ENCODE assay signal across 8 cellular contexts in genomic region chr10:124125305-124126116, GRCh38. TPM values are rescaled to one million over a fixed set of nuclear protein-coding genes. Genes with fewer than 3 reads are reported as not detected.
DNase-seq lines count a peak whose midpoint lies in the region; TF ChIP-seq lines count a peak whose summit lies in the region.
"Had no signal": no experiment of that assay in that cellular context is flagged by ENCODE, and none has a peak within 500 bp of the region (broad histone marks: within the 10 kb centered on the region; RNA-seq: fewer than 3 reads in every experiment).

No MANE protein-coding gene starts in this region.

- H3K27me3 ChIP-seq in dorsolateral prefrontal cortex, result no peaks in the 10 kb centered on the region

- no peaks in the 10 kb centered on the region for H3K9me3 Mint-ChIP-seq in osteocyte (ENCODE audit: unreplicated experiment)

- DNase-seq in NB4 (ENCODE audit: low read depth) (no peak), dorsolateral prefrontal cortex (no peak), osteocyte (ENCODE audit: extremely low spot score, unreplicated experiment) (no peak), NCI-H2196 (lab: John Stamatoyannopoulos, UW; ENCODE audit: unreplicated experiment) (no peak), NCI-H2029 treated with DMSO at 0.1 percent for 48 hours (lab: John Stamatoyannopoulos, UW) (no peak)
- no peak for DNase-seq in activated CD4-positive, alpha-beta T cell treated with anti-CD3 and anti-CD28 coated beads, Interleukin-2, amount 50 U/mL, for 4 hours
- DNase-seq: NCI-H446 had no signal

- no peak overlapping the region for H3K27ac Mint-ChIP-seq in osteocyte (ENCODE audit: unreplicated experiment)

- H3K4me3 ChIP-seq in NB4 (ENCODE audit: low read depth, low read length) (no peak overlapping the region), dorsolateral prefrontal cortex (no peak overlapping the region)

- no peak for TF ChIP-seq POLR2A in NB4 (IDR thresholded peaks at IDR 0.05; ENCODE audit: extremely low read depth, insufficient read length)

- no peaks in the 10 kb centered on the region for H3K36me3 Mint-ChIP-seq in osteocyte (ENCODE audit: unreplicated experiment)

- peak overlapping the region in 1 of 59 donors; percentile 29 for H3K27ac ChIP-seq in dorsolateral prefrontal cortex

- TF ChIP-seq CTCF in GM12872 (IDR thresholded peaks at IDR 0.05; ENCODE audit: insufficient read depth, low read depth, low read length) (peak; percentile 56), NB4 (IDR thresholded peaks at IDR 0.05; ENCODE audit: low read depth, low read length) (peak; percentile 3), dorsolateral prefrontal cortex (IDR thresholded peaks at IDR 0.05 in 54 of 56, conservative IDR thresholded peaks at IDR 0.05 in 2 of 56; ENCODE audit: low read depth in 1 of 56, partially characterized antibody in 56 of 56) (peak in 42 of 56 donors; percentile 10 to 50 (median 28)), osteocyte (IDR thresholded peaks at IDR 0.05) (peak; percentile 46)

- H3K4me3 Mint-ChIP-seq in osteocyte (ENCODE audit: unreplicated experiment), result no peak overlapping the region

- peaks cover 4% of the 10 kb centered on the region for H3K4me1 Mint-ChIP-seq in osteocyte (ENCODE audit: unreplicated experiment)

- H3K27me3 Mint-ChIP-seq in osteocyte (ENCODE audit: unreplicated experiment), result no peaks in the 10 kb centered on the region

- intact Hi-C loops in dorsolateral prefrontal cortex (cut with DNase I), result no loop called here

RNA-seq across cellular contexts. Expression of gene CHST15, which starts 32.1 kb away (rescaled TPM):
- total RNA-seq in dorsolateral prefrontal cortex, result 10 to 100 TPM; 24.1 to 81.5 (median 53.1) TPM
- total RNA-seq in osteocyte, result 66.3 and 73.6 TPM in 2 replicates

Comparison
In these comparisons a context has a peak if more than half of its experiments do, and no peak if none do; other contexts are left out.
1. CTCF ChIP-seq: peak in every context shown above with its lines; median percentile 56 in GM12872; 46 in osteocyte; 28 in dorsolateral prefrontal cortex; 3 in NB4.